ENCODE assay signal across 28 cellular contexts in the genomic region with DNA sequence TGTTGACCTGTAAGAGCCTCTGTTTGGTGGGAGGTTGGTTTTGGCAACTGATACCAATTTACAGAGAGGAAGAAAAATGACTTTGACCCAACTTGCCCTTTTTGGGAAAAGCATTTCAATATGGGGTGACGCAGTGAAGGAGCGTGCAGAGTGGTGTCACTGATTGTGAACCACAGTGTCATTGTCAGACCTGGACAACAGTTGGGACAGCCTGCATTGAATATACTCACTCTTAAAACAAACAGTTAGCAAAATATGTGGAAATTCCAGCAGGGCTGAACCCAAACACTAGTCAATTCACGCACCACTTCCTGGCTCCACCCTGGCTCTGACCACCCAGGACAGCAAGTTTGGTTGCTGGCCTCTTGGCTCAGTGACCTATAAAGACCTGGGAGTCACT.
"Had no signal": no experiment of that assay in that cellular context is flagged by ENCODE, and none has a peak within 500 bp of the region (broad histone marks: within the 10 kb centered on the region; RNA-seq: fewer than 3 reads in every experiment).

No MANE protein-coding gene starts in this region.

- DNase-seq: activated B cell treated with CpG ODN at 0.5 μM for 24 hours; activated CD4-positive, alpha-beta memory T cell treated with anti-CD3 and anti-CD28 coated beads for 36 hours; activated CD4-positive, alpha-beta T cell treated with anti-CD3 and anti-CD28 coated beads, Interleukin-2, amount 10 ng/mL, durations not matched to agents 24 days and 14 days; activated CD8-positive, alpha-beta memory T cell treated with anti-CD3 and anti-CD28 coated beads, Interleukin-2, amount 10 ng/mL, durations not matched to agents 7 days and 5 days; activated CD8-positive, alpha-beta memory T cell treated with anti-CD3 and anti-CD28 coated beads, Interleukin-2, amount 50 U/mL, for 4 hours; activated CD8-positive, alpha-beta T cell treated with anti-CD3 and anti-CD28 coated beads, Interleukin-2, amount 10 ng/mL, durations not matched to agents 7 days and 5 days; activated effector memory CD4-positive, alpha-beta T cell treated with anti-CD3 and anti-CD28 coated beads, Interleukin-2, amount 50 U/mL, for 16 hours; activated naive CD4-positive, alpha-beta T cell treated with anti-CD3 and anti-CD28 coated beads for 36 hours; activated naive CD8-positive, alpha-beta T cell treated with anti-CD3 and anti-CD28 coated beads for 36 hours; activated naive CD8-positive, alpha-beta T cell treated with anti-CD3 and anti-CD28 coated beads, Interleukin-2, amount 50 U/mL, for 24 hours; activated T-cell treated with anti-CD3 and anti-CD28 coated beads, Interleukin-2, amount 50 U/mL, for 1 hour; activated T-cell treated with anti-CD3 and anti-CD28 coated beads, Interleukin-2, amount 50 U/mL, for 48 hours; adrenal gland; amygdala; aorta; body of pancreas; caudate nucleus; cortex of kidney; dermis blood vessel endothelial cell; effector CD4-positive, alpha-beta T cell; foreskin fibroblast; head of caudate nucleus; T-helper 1 cell; T-helper 17 cell; T1000; WERI-Rb-1 had no signal

- H3K9me3 ChIP-seq: adrenal gland, body of pancreas had no signal

- H3K36me3 ChIP-seq: adrenal gland, WERI-Rb-1 had no signal

- ATAC-seq: activated CD4-positive, CD25-positive, alpha-beta regulatory T cell treated with anti-CD3 and anti-CD28 coated beads, Interleukin-2, amount 50 U/mL, for 24 hours; activated CD8-positive, alpha-beta memory T cell treated with anti-CD3 and anti-CD28 coated beads, Interleukin-2, amount 10 ng/mL, durations not matched to agents 7 days and 5 days; activated CD8-positive, alpha-beta T cell treated with anti-CD3 and anti-CD28 coated beads, Interleukin-2, amount 10 ng/mL, durations not matched to agents 7 days and 5 days; activated naive CD8-positive, alpha-beta T cell treated with anti-CD3 and anti-CD28 coated beads, Interleukin-2, amount 50 U/mL, for 24 hours; body of pancreas; T-helper 17 cell had no signal

- H3K27ac ChIP-seq: adrenal gland, body of pancreas, epithelial cell of prostate, WERI-Rb-1 had no signal

- H3K4me1 ChIP-seq: adrenal gland, body of pancreas had no signal

- H3K27me3 ChIP-seq: adrenal gland, body of pancreas had no signal

- H3K4me3 ChIP-seq: adrenal gland, body of pancreas had no signal
